ENCODE assay signal across 16 cellular contexts in genomic region chr11:34330653-34331052, GRCh38. TPM values are rescaled to one million over a fixed set of nuclear protein-coding genes. Genes with fewer than 3 reads are reported as not detected.
DNase-seq lines count a peak whose midpoint lies in the region; ATAC-seq and TF ChIP-seq lines count a peak whose summit lies in the region.
"Had no signal": no experiment of that assay in that cellular context is flagged by ENCODE, and none has a peak within 500 bp of the region (broad histone marks: within the 10 kb centered on the region; RNA-seq: fewer than 3 reads in every experiment).

No MANE protein-coding gene starts in this region.

- no peaks in the 10 kb centered on the region for H3K9me2 ChIP-seq in HCT116 (ENCODE audit: insufficient read depth)
- H3K9me2 ChIP-seq in PC-9 (ENCODE audit: insufficient read depth): no peaks in the 10 kb centered on the region

- H3K36me3 Mint-ChIP-seq in progenitor cell of endocrine pancreas (ENCODE audit: insufficient read depth): no peaks in the 10 kb centered on the region
- H3K36me3 Mint-ChIP-seq: CD8-positive, alpha-beta memory T cell had no signal

- TF ChIP-seq RAD21 in HCT116 (IDR thresholded peaks at IDR 0.05; ENCODE audit: low read depth): no peak

- H2AFZ ChIP-seq in HCT116 (ENCODE audit: low read depth, low read length, poor library complexity, severe bottlenecking) (no peak overlapping the region), PC-9 (no peak overlapping the region), osteoblast (ENCODE audit: low read length) (no peak overlapping the region)

- no peak overlapping the region for H3K27ac Mint-ChIP-seq in progenitor cell of endocrine pancreas
- H3K27ac Mint-ChIP-seq: CD8-positive, alpha-beta memory T cell had no signal

- RAD21 ChIA-PET in HCT116 (lab: Charles Lee; ENCODE audit: low non-redundant PET in 1 of 2, low total read pairs in 2 of 2, uncharacterized antibody in 2 of 2, unreplicated experiment in 2 of 2): interaction anchor here (0.5 to 0.6 kb wide), 2 partner anchors 30 to 157 kb away, joined by 3 to 9 read pairs; no protein-coding TSS in a partner anchor

- H3K4me2 ChIP-seq in HCT116 (ENCODE audit: low read length) (peak overlapping the region; percentile 57; the same call in 1 of the 2 replicates), PC-9 (peak overlapping the region; percentile 77), osteoblast (ENCODE audit: insufficient read depth, low read length) (peak overlapping the region; percentile 61)
- H3K4me2 ChIP-seq: BLaER1 treated with 17β-estradiol and CSF1 and Interleukin-3, amounts not matched to agents 10 nM and 100 nM had no signal

- no peak overlapping the region for H3K4me3 Mint-ChIP-seq in progenitor cell of endocrine pancreas (ENCODE audit: low read depth)
- H3K4me3 Mint-ChIP-seq: CD8-positive, alpha-beta memory T cell had no signal

- CTCF ChIA-PET in HCT116 (lab: Charles Lee): no interaction called here
- CTCF ChIA-PET in PC-9 (lab: Charles Lee): no interaction called here

- H3K27ac ChIP-seq in HCT116 (ENCODE audit: low read depth, low read length): no peak overlapping the region
- H3K27ac ChIP-seq in PC-9: peak overlapping the region; percentile 80
- peak overlapping the region; percentile 23 for H3K27ac ChIP-seq in osteoblast (ENCODE audit: low read depth, low read length)
- H3K27ac ChIP-seq: BLaER1 treated with 17β-estradiol and CSF1 and Interleukin-3, amounts not matched to agents 10 nM and 100 nM; HL-60; SK-N-MC had no signal

- H3K79me2 ChIP-seq in HCT116 (ENCODE audit: insufficient read depth, low read length) (no peaks in the 10 kb centered on the region), PC-9 (ENCODE audit: low read depth) (peaks cover 87% of the 10 kb centered on the region), osteoblast (ENCODE audit: insufficient read depth, low read length) (no peaks in the 10 kb centered on the region)

- peaks cover 28% of the 10 kb centered on the region for H3K4me1 Mint-ChIP-seq in progenitor cell of endocrine pancreas (ENCODE audit: low read depth)

- no peaks in the 10 kb centered on the region for H3K27me3 ChIP-seq in HCT116 (ENCODE audit: insufficient read depth, low read length)
- H3K27me3 ChIP-seq in PC-9 (ENCODE audit: insufficient read depth, low read depth): no peaks in the 10 kb centered on the region
- H3K27me3 ChIP-seq in osteoblast (ENCODE audit: insufficient read depth, low read length): peaks cover 6% of the 10 kb centered on the region
- H3K27me3 ChIP-seq: BLaER1 treated with 17β-estradiol and CSF1 and Interleukin-3, amounts not matched to agents 10 nM and 100 nM had no signal

- ATAC-seq in HCT116 (no peak), GM18511 (IDR thresholded peaks at IDR 0.05; ENCODE audit: unreplicated experiment) (no peak)

- POLR2A ChIA-PET in HCT116 (lab: Charles Lee) (no interaction called here), PC-9 (lab: Charles Lee; ENCODE audit: unreplicated experiment) (no interaction called here)

- peak; percentile 24 to 58 for DNase-seq in NCI-H2081 (lab: John Stamatoyannopoulos, UW)
- no peak for DNase-seq in NCI-H2081 treated with DMSO at 0.1 percent for 48 hours (lab: John Stamatoyannopoulos, UW)
- DNase-seq in HCT116 (ENCODE audit: low read depth, low spot score): no peak
- no peak for DNase-seq in PC-9
- no peak for DNase-seq in osteoblast (ENCODE audit: insufficient read length, low spot score, missing footprints)
- DNase-seq in progenitor cell of endocrine pancreas (ENCODE audit: low spot score, unreplicated experiment): no peak
- no peak for DNase-seq in DMS153 treated with DMSO at 0.1 percent for 48 hours (lab: John Stamatoyannopoulos, UW; ENCODE audit: unreplicated experiment)
- DNase-seq: CD8-positive, alpha-beta memory T cell; MV-4-11; Right ventricle myocardium superior; T-helper 1 cell had no signal

- no peaks in the 10 kb centered on the region for H3K27me3 Mint-ChIP-seq in progenitor cell of endocrine pancreas

- intact Hi-C loops in HCT116 (cut with micrococcal nuclease): no loop called here
- intact Hi-C loops in PC-9 (cut with micrococcal nuclease; ENCODE audit: unreplicated experiment): loop anchor here (1.0 to 2.0 kb wide), 3 partner anchors 14 to 28 kb away; no protein-coding TSS in a partner anchor

- H3K9ac ChIP-seq in HCT116 (ENCODE audit: low read length): no peak overlapping the region
- H3K9ac ChIP-seq: BLaER1 treated with 17β-estradiol and CSF1 and Interleukin-3, amounts not matched to agents 10 nM and 100 nM had no signal

- peaks cover 48% of the 10 kb centered on the region for H3F3A ChIP-seq in PC-9 (ENCODE audit: insufficient read depth, low read depth)

- BruUV-seq in HCT116 (replicated peaks; lab: Mats Ljungman, UMichigan) (no TSS peak), PC-9 (replicated peaks; lab: Mats Ljungman, UMichigan) (no TSS peak)

- H3K9me3 ChIP-seq in HCT116 (ENCODE audit: control insufficient read depth in 1 of 2, insufficient read depth in 1 of 2, low read depth in 1 of 2, low read length in 2 of 2): no peaks in the 10 kb centered on the region
- H3K9me3 ChIP-seq in PC-9 (ENCODE audit: insufficient read depth, low read depth): no peaks in the 10 kb centered on the region
- H3K9me3 ChIP-seq in osteoblast (ENCODE audit: low read depth, low read length): no peaks in the 10 kb centered on the region
- H3K9me3 ChIP-seq: BLaER1 treated with 17β-estradiol and CSF1 and Interleukin-3, amounts not matched to agents 10 nM and 100 nM; HAP-1 had no signal

- H4K20me1 ChIP-seq in HCT116 (ENCODE audit: insufficient read depth): no peaks in the 10 kb centered on the region
- H4K20me1 ChIP-seq in PC-9 (ENCODE audit: insufficient read depth): peaks cover 8% of the 10 kb centered on the region; the same call in 1 of the 2 replicates
- H4K20me1 ChIP-seq in osteoblast (ENCODE audit: insufficient read depth, low read length): peaks cover 24% of the 10 kb centered on the region
- H4K20me1 ChIP-seq: BLaER1 treated with 17β-estradiol and CSF1 and Interleukin-3, amounts not matched to agents 10 nM and 100 nM had no signal

- no peak for TF ChIP-seq POLR2A in HCT116 (IDR thresholded peaks at IDR 0.05; ENCODE audit: borderline replicate concordance, extremely low read depth, insufficient read depth, insufficient read length)

- no peaks in the 10 kb centered on the region for H3K36me3 ChIP-seq in HCT116 (ENCODE audit: control insufficient read depth in 1 of 2, insufficient read depth in 2 of 2, low read length in 2 of 2)
- H3K36me3 ChIP-seq in PC-9 (ENCODE audit: low read depth): no peaks in the 10 kb centered on the region
- no peaks in the 10 kb centered on the region for H3K36me3 ChIP-seq in osteoblast (ENCODE audit: insufficient read depth, low read length)
- H3K36me3 ChIP-seq: BLaER1 treated with 17β-estradiol and CSF1 and Interleukin-3, amounts not matched to agents 10 nM and 100 nM; HAP-1 had no signal

- H3K4me3 ChIP-seq in HCT116 (replicated peaks in 1 of 2; ENCODE audit: low read depth in 1 of 2, low read length in 2 of 2): no peak overlapping the region
- H3K4me3 ChIP-seq in PC-9: no peak overlapping the region; the same call in 1 of the 2 replicates
- no peak overlapping the region for H3K4me3 ChIP-seq in osteoblast (ENCODE audit: insufficient read depth, low read length)
- H3K4me3 ChIP-seq: BLaER1 treated with 17β-estradiol and CSF1 and Interleukin-3, amounts not matched to agents 10 nM and 100 nM; HAP-1; SK-N-MC had no signal

- no peak for TF ChIP-seq CTCF in HCT116 (IDR thresholded peaks at IDR 0.05 in 2 of 3, conservative IDR thresholded peaks at IDR 0.05 in 1 of 3; ENCODE audit: borderline replicate concordance in 1 of 3, insufficient read depth in 1 of 3, low read depth in 2 of 3, low read length in 2 of 3)
- TF ChIP-seq CTCF in PC-9 (conservative IDR thresholded peaks at IDR 0.05): no peak
- TF ChIP-seq CTCF in osteoblast (IDR thresholded peaks at IDR 0.05; ENCODE audit: extremely low read depth, low read depth, low read length): no peak
- no peak for TF ChIP-seq CTCF in progenitor cell of endocrine pancreas (IDR thresholded peaks at IDR 0.05; ENCODE audit: unreplicated experiment)

- H3K4me1 ChIP-seq in HCT116 (ENCODE audit: control insufficient read depth in 1 of 2, insufficient read depth in 2 of 2, low read length in 2 of 2): peaks cover 26 to 31% of the 10 kb centered on the region in 2 experiments
- peaks cover 69% of the 10 kb centered on the region for H3K4me1 ChIP-seq in PC-9 (replicated peaks; ENCODE audit: insufficient read depth)
- peaks cover 19% of the 10 kb centered on the region for H3K4me1 ChIP-seq in osteoblast (ENCODE audit: insufficient read depth, low read length)
- H3K4me1 ChIP-seq: HAP-1 had no signal

- no peaks in the 10 kb centered on the region for H3K9me3 Mint-ChIP-seq in progenitor cell of endocrine pancreas (ENCODE audit: low read depth)
- H3K9me3 Mint-ChIP-seq: CD8-positive, alpha-beta memory T cell had no signal

TF ChIP-seq in HCT116, 20 proteins besides CTCF, POLR2A, EP300 and RAD21 (continues in another document):
- TF ChIP-seq JUND (IDR thresholded peaks at IDR 0.05): no peak
- TF ChIP-seq SP1 (IDR thresholded peaks at IDR 0.05; ENCODE audit: low read depth): no peak
- no peak for TF ChIP-seq ZNF274 (IDR thresholded peaks at IDR 0.05; ENCODE audit: low read depth, low read length)
- TF ChIP-seq ATF3 (IDR thresholded peaks at IDR 0.05): no peak
- TF ChIP-seq EZH2 (IDR thresholded peaks at IDR 0.05): no peak

RNA-seq across cellular contexts. Expression of gene ABTB2, which starts 27.2 kb away (rescaled TPM):
- total RNA-seq in HCT116 (2021; ENCODE audit: unreplicated experiment) (6.8 TPM), PC-9 (2021) (12.7 and 12.9 TPM in 2 replicates), osteoblast (5.1 and 5.9 TPM in 2 replicates), progenitor cell of endocrine pancreas (16.0 and 19.5 TPM in 2 replicates)
- 6.7 and 8.6 TPM in 2 replicates for polyA plus RNA-seq in HCT116 (2012)

Comparison
In these comparisons a context has a peak if more than half of its experiments do, and no peak if none do; other contexts are left out.
1. DNase-seq: peak in NCI-H2081 (2 of 2); none in NCI-H2081 treated with DMSO at 0.1 percent for 48 hours (single experiment), HCT116 (single experiment), PC-9 (0 of 2), osteoblast (single experiment), progenitor cell of endocrine pancreas (single experiment) and DMS153 treated with DMSO at 0.1 percent for 48 hours (single experiment).
2. Peak in every context shown above with its lines, with median percentiles within 50 percentile points of each other: H3K4me2 ChIP-seq.